ENCODE assay signal across 8 cellular contexts in genomic region chr2:3461781-3462492, GRCh38. TPM values are rescaled to one million over a fixed set of nuclear protein-coding genes. Genes with fewer than 3 reads are reported as not detected.
DNase-seq lines count a peak whose midpoint lies in the region; ATAC-seq and TF ChIP-seq lines count a peak whose summit lies in the region.

No MANE protein-coding gene starts in this region.

- H3K27me3 ChIP-seq in ovary, result no peaks in the 10 kb centered on the region

- TF ChIP-seq EP300 in ovary (IDR thresholded peaks at IDR 0.05), result no peak

- no peaks in the 10 kb centered on the region for H3K9me3 ChIP-seq in ovary

- peaks cover 2% of the 10 kb centered on the region for H3K4me1 ChIP-seq in ovary (ENCODE audit: insufficient read depth)

- TF ChIP-seq CTCF in WI38 (IDR thresholded peaks at IDR 0.05; ENCODE audit: low read depth, low read length) (peak; percentile 85), foreskin fibroblast (IDR thresholded peaks at IDR 0.05; ENCODE audit: low read depth, low read length) (peak; percentile 85), ovary (IDR thresholded peaks at IDR 0.05) (peak; percentile 69 to 90 (median 83))

- peak; percentile 63 for ATAC-seq in GM18519 (IDR thresholded peaks at IDR 0.05; ENCODE audit: low FRiP score, unreplicated experiment)
- peak; percentile 58 for ATAC-seq in HG02870 (IDR thresholded peaks at IDR 0.05; ENCODE audit: unreplicated experiment)

- H3K36me3 ChIP-seq in ovary, result no peaks in the 10 kb centered on the region

- intact Hi-C loops in ovary (cut with DNase I), result loop anchor here in 1 of 4 donors (2.0 kb wide), 1 partner anchor 37 kb away; no protein-coding TSS in a partner anchor

- 53 to 70% (median 60%) methylated on average over 12 of the region's 12 CpGs for WGBS in ovary, 3 donors

- TF ChIP-seq POLR2A in ovary (IDR thresholded peaks at IDR 0.05), result no peak

- DNase-seq in COLO829 (ENCODE audit: low spot score) (peak; percentile 58), NCI-H128 (lab: John Stamatoyannopoulos, UW; ENCODE audit: unreplicated experiment) (peak; percentile 9), foreskin fibroblast (peak; percentile 35 to 81), ovary (peak in 1 of 5 donors; percentile 40), ecto neural progenitor cell (ENCODE audit: low spot score) (no peak)

- no peak overlapping the region for H3K27ac ChIP-seq in ovary

- H3K4me3 ChIP-seq in WI38 (ENCODE audit: low read depth, low read length) (no peak overlapping the region), foreskin fibroblast (ENCODE audit: low read depth in 1 of 2, low read length in 2 of 2) (no peak overlapping the region), ovary (no peak overlapping the region)

RNA-seq across cellular contexts. Expression of gene ADI1, which starts 57.4 kb away (rescaled TPM):
- 10 to 100 TPM; 35.9 to 59.3 (median 46.3) TPM for total RNA-seq in ovary
- 10 to 100 TPM; 67.4 to 77.2 TPM for polyA plus RNA-seq in ovary
